Comparison of ENCODE assay signal across 1 cellular context in the genomic region with DNA sequence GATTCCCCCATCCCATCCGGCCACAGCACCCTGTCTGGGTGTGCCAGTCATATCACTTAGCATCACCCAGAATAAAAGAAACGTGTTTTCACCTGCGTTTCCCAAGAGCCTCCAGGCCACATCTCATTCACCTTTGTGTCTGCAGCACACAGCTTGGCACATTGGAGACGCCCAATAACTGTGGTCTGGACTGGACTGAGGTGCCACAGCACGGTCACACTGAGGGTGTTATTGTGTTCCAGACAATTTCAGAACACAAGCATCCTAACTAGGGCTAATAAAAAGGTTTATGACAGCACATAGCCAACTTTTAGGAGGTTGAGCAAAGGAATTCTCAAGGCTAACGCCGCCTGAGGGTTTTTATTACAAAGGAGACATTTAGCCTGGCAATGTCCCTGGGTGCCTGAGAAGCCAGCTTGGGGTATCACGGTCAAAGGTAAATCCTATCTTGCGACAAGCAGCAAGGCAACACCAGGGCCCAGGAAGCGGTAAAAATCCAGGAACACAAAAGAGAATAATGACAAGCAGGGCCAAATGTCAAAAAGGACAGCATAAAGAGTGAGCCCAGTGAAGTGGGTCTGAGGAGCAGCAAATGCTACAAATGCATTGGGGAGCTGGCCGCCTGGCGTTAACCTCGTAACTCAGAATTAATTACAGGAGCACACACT.
TF ChIP-seq lines count a peak whose summit lies in the region.

No MANE protein-coding gene starts in this region.

TF ChIP-seq in HCT116, 20 proteins besides CTCF, POLR2A, EP300 and RAD21 (continued from another document):
- no peak for TF ChIP-seq POLR2AphosphoS5 (IDR thresholded peaks at IDR 0.05; ENCODE audit: low read depth, low read length)
- TF ChIP-seq ZFX (IDR thresholded peaks at IDR 0.05): no peak
- no peak for TF ChIP-seq ELF1 (IDR thresholded peaks at IDR 0.05; ENCODE audit: borderline replicate concordance, low read depth)
- TF ChIP-seq EZH2 (IDR thresholded peaks at IDR 0.05): no peak
- no peak for TF ChIP-seq FOSL1 (IDR thresholded peaks at IDR 0.05; ENCODE audit: low read depth)
- TF ChIP-seq CBX3 (IDR thresholded peaks at IDR 0.05; ENCODE audit: low read depth): no peak
- TF ChIP-seq ZNF274 (IDR thresholded peaks at IDR 0.05; ENCODE audit: low read depth, low read length): no peak
TF ChIP-seq in HCT116: peak in this region for 0.
